ENCODE assay signal across 15 cellular contexts in genomic region chr6:137676888-137677287, GRCh38.
DNase-seq lines count a peak whose midpoint lies in the region; ATAC-seq and TF ChIP-seq lines count a peak whose summit lies in the region.
"Had no signal": no experiment of that assay in that cellular context is flagged by ENCODE, and none has a peak within 500 bp of the region (broad histone marks: within the 10 kb centered on the region; RNA-seq: fewer than 3 reads in every experiment).

No MANE protein-coding gene starts in this region.

- POLR2A ChIA-PET in activated CD4-positive, alpha-beta T cell treated with anti-CD3 and anti-CD28 coated beads for 36 hours (lab: Charles Lee): no interaction called here

- no peak for TF ChIP-seq CTCF in colonic mucosa (IDR thresholded peaks at IDR 0.05)

- ATAC-seq in activated CD4-positive, alpha-beta T cell treated with anti-CD3 and anti-CD28 coated beads for 36 hours: peak; percentile 13
- ATAC-seq in GM19452 (IDR thresholded peaks at IDR 0.05; ENCODE audit: unreplicated experiment) (peak; percentile 64), HG03175 (IDR thresholded peaks at IDR 0.05; ENCODE audit: unreplicated experiment) (peak; percentile 70)

- CTCF ChIA-PET in activated CD4-positive, alpha-beta T cell treated with anti-CD3 and anti-CD28 coated beads for 36 hours (lab: Charles Lee): interaction anchor here (1.1 kb wide), 1 partner anchor 9 kb away, joined by 3 read pairs; no protein-coding TSS in a partner anchor

- no peaks in the 10 kb centered on the region for H3K4me1 ChIP-seq in colonic mucosa

- no peak overlapping the region for H3K4me3 ChIP-seq in colonic mucosa
- H3K4me3 ChIP-seq: pancreas, smooth muscle cell had no signal

- no peaks in the 10 kb centered on the region for H3K36me3 Mint-ChIP-seq in activated CD4-positive, alpha-beta T cell treated with anti-CD3 and anti-CD28 coated beads for 36 hours (ENCODE audit: low read depth)
- H3K36me3 Mint-ChIP-seq in activated T-helper 2 cell treated with anti-CD3 and anti-CD28 coated beads, Interferon-gamma antibody, Interleukin-2, Interleukin-4, amounts not matched to agents 10 μg/mL and 5 μg/mL and 100 μg/mL, durations not matched to agents 14 hours and 24 hours and 36 hours (ENCODE audit: low read depth): no peaks in the 10 kb centered on the region
- H3K36me3 Mint-ChIP-seq: CD14-positive monocyte had no signal

- no peaks in the 10 kb centered on the region for H3K9me3 ChIP-seq in colonic mucosa
- H3K9me3 ChIP-seq: pancreas had no signal

- no peaks in the 10 kb centered on the region for H3K36me3 ChIP-seq in colonic mucosa
- H3K36me3 ChIP-seq: pancreas had no signal

- H3K27ac Mint-ChIP-seq in activated CD4-positive, alpha-beta T cell treated with anti-CD3 and anti-CD28 coated beads for 36 hours: peak overlapping the region; percentile 42
- peak overlapping the region; percentile 89 for H3K27ac Mint-ChIP-seq in activated T-helper 2 cell treated with anti-CD3 and anti-CD28 coated beads, Interferon-gamma antibody, Interleukin-2, Interleukin-4, amounts not matched to agents 10 μg/mL and 5 μg/mL and 100 μg/mL, durations not matched to agents 14 hours and 24 hours and 36 hours
- H3K27ac Mint-ChIP-seq: activated naive CD8-positive, alpha-beta T cell had no signal

- no peaks in the 10 kb centered on the region for H3K27me3 ChIP-seq in colonic mucosa
- H3K27me3 ChIP-seq: pancreas had no signal

- intact Hi-C loops in activated CD4-positive, alpha-beta T cell treated with anti-CD3 and anti-CD28 coated beads for 36 hours (cut with DNase I, micrococcal nuclease): loop anchor here in 1 of 2 experiments (1.0 kb wide), 1 partner anchor 22 kb away; no protein-coding TSS in a partner anchor
- intact Hi-C loops in activated T-helper 2 cell treated with anti-CD3 and anti-CD28 coated beads, Interferon-gamma antibody, Interleukin-2, Interleukin-4, amounts not matched to agents 10 μg/mL and 5 μg/mL and 100 μg/mL, durations not matched to agents 14 hours and 24 hours and 36 hours (cut with micrococcal nuclease): loop anchor here (1.0 kb wide), 2 partner anchors 11 to 227 kb away; no protein-coding TSS in a partner anchor
- intact Hi-C loops in colonic mucosa (cut with DNase I): no loop called here

- DNase-seq in activated CD4-positive, alpha-beta T cell treated with anti-CD3 and anti-CD28 coated beads for 36 hours: no peak
- no peak for DNase-seq in activated CD4-positive, alpha-beta T cell treated with anti-CD3 and anti-CD28 coated beads, Interleukin-2, amount 50 U/mL, for 1 hour
- no peak for DNase-seq in activated T-helper 2 cell treated with anti-CD3 and anti-CD28 coated beads, Interferon-gamma antibody, Interleukin-2, Interleukin-4, amounts not matched to agents 10 μg/mL and 5 μg/mL and 100 μg/mL, durations not matched to agents 14 hours and 24 hours and 36 hours (ENCODE audit: low spot score)
- DNase-seq in colonic mucosa (no peak), NCI-H526 treated with DMSO at 0.1 percent for 48 hours (lab: John Stamatoyannopoulos, UW) (no peak), NCI-H1694 (lab: John Stamatoyannopoulos, UW) (no peak)
- DNase-seq: 8988T, NCI-H1105, pancreas, SW 1271 had no signal

- no peak overlapping the region for H3K27ac ChIP-seq in colonic mucosa
- H3K27ac ChIP-seq: pancreas had no signal

- H3K27me3 Mint-ChIP-seq in activated CD4-positive, alpha-beta T cell treated with anti-CD3 and anti-CD28 coated beads for 36 hours: peaks cover 14% of the 10 kb centered on the region
- peaks cover 5% of the 10 kb centered on the region for H3K27me3 Mint-ChIP-seq in activated T-helper 2 cell treated with anti-CD3 and anti-CD28 coated beads, Interferon-gamma antibody, Interleukin-2, Interleukin-4, amounts not matched to agents 10 μg/mL and 5 μg/mL and 100 μg/mL, durations not matched to agents 14 hours and 24 hours and 36 hours (ENCODE audit: low read depth)

- no peak overlapping the region for H3K9ac ChIP-seq in colonic mucosa (ENCODE audit: low read depth in 2 of 2, low read length in 2 of 2)

- no peaks in the 10 kb centered on the region for H3K9me3 Mint-ChIP-seq in activated CD4-positive, alpha-beta T cell treated with anti-CD3 and anti-CD28 coated beads for 36 hours (ENCODE audit: low read depth)
- H3K9me3 Mint-ChIP-seq in activated T-helper 2 cell treated with anti-CD3 and anti-CD28 coated beads, Interferon-gamma antibody, Interleukin-2, Interleukin-4, amounts not matched to agents 10 μg/mL and 5 μg/mL and 100 μg/mL, durations not matched to agents 14 hours and 24 hours and 36 hours: peaks cover under 1% of the 10 kb centered on the region
- H3K9me3 Mint-ChIP-seq: CD14-positive monocyte had no signal

- peaks cover 53% of the 10 kb centered on the region for H3K4me1 Mint-ChIP-seq in activated CD4-positive, alpha-beta T cell treated with anti-CD3 and anti-CD28 coated beads for 36 hours
- H3K4me1 Mint-ChIP-seq in activated T-helper 2 cell treated with anti-CD3 and anti-CD28 coated beads, Interferon-gamma antibody, Interleukin-2, Interleukin-4, amounts not matched to agents 10 μg/mL and 5 μg/mL and 100 μg/mL, durations not matched to agents 14 hours and 24 hours and 36 hours (ENCODE audit: low read depth): peaks cover 55% of the 10 kb centered on the region

- H3K4me3 Mint-ChIP-seq in activated CD4-positive, alpha-beta T cell treated with anti-CD3 and anti-CD28 coated beads for 36 hours: peak overlapping the region; percentile 13
- peak overlapping the region; percentile 67 for H3K4me3 Mint-ChIP-seq in activated T-helper 2 cell treated with anti-CD3 and anti-CD28 coated beads, Interferon-gamma antibody, Interleukin-2, Interleukin-4, amounts not matched to agents 10 μg/mL and 5 μg/mL and 100 μg/mL, durations not matched to agents 14 hours and 24 hours and 36 hours (ENCODE audit: low read depth)
- H3K4me3 Mint-ChIP-seq: activated naive CD8-positive, alpha-beta T cell; CD14-positive monocyte had no signal

Comparison
In these comparisons a context has a peak if more than half of its experiments do, and no peak if none do; other contexts are left out.
1. ATAC-seq: peak in every context shown above with its lines; median percentile 70 in HG03175; 64 in GM19452; 13 in activated CD4-positive, alpha-beta T cell treated with anti-CD3 and anti-CD28 coated beads for 36 hours.